Comparison of ENCODE assay signal across 2 cellular contexts in the genomic region with DNA sequence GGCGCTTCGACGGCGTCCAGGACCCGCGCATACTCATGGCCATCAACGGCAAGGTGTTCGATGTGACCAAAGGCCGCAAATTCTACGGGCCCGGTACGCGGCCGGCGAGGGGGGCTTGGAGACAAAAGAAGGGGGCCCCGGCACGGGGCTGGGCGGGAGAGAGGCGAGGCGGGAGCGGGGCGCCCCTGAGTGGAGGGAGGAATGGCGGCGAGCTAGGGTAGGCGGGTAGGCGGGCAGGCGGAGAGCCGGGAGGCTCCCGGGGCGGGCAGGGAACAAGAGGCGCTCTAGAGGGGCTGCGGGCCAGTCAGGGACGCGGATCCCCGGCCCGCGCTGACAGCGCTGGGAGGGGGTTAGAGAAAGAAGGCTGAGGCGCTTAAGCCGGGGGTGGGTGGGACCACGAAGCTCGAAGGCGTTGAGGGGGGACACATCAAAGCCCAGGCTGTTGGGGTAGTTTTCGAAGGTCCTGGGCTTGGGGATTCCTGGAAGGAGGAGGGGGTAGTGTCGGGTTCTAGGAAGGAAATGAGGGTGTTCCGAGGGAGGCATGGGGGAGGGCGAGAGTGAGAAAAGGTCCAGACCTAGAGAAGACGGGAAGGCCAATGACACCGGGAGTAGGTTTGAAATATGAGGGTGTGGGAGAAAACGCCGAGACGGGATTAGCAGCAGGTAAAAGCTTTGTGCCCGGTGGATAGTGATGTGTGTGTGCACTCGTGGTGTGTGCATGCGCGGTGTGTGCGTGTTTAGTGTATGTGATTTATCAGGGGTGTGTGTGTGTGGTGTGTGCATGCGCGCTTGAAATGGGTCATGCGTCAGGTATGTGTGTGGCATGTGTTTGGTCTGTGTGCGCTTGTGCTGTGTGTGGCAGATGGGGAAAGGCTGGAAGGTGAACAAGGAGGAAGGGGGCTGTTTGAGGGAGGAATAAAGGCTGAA.
TF ChIP-seq lines count a peak whose summit lies in the region.

No MANE protein-coding gene starts in this region.

TF ChIP-seq in IMR-90, 13 proteins besides CTCF, POLR2A, EP300 and RAD21:
- TF ChIP-seq MXI1 (IDR thresholded peaks at IDR 0.05; ENCODE audit: borderline replicate concordance, low read depth, low read length), result 0 out of 2 replicates have a peak, but pooled peaks have one; percentile 53
- TF ChIP-seq RFX5 (IDR thresholded peaks at IDR 0.05; ENCODE audit: low read depth, low read length), result no peak

TF ChIP-seq in HepG2, 621 proteins besides CTCF, POLR2A, EP300 and RAD21 (continues in another document):
- TF ChIP-seq GATAD2A (CRISPR knock-in tag; IDR thresholded peaks at IDR 0.05), result no peak
- no peak for TF ChIP-seq ZNF713 (CRISPR knock-in tag; IDR thresholded peaks at IDR 0.05)
- TF ChIP-seq, protein P1, sequence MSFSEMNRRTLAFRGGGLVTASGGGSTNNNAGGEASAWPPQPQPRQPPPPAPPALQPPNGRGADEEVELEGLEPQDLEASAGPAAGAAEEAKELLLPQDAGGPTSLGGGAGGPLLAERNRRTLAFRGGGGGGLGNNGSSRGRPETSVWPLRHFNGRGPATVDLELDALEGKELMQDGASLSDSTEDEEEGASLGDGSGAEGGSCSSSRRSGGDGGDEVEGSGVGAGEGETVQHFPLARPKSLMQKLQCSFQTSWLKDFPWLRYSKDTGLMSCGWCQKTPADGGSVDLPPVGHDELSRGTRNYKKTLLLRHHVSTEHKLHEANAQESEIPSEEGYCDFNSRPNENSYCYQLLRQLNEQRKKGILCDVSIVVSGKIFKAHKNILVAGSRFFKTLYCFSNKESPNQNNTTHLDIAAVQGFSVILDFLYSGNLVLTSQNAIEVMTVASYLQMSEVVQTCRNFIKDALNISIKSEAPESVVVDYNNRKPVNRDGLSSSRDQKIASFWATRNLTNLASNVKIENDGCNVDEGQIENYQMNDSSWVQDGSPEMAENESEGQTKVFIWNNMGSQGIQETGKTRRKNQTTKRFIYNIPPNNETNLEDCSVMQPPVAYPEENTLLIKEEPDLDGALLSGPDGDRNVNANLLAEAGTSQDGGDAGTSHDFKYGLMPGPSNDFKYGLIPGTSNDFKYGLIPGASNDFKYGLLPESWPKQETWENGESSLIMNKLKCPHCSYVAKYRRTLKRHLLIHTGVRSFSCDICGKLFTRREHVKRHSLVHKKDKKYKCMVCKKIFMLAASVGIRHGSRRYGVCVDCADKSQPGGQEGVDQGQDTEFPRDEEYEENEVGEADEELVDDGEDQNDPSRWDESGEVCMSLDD (CRISPR knock-in tag; IDR thresholded peaks at IDR 0.05; ENCODE audit: borderline replicate concordance), result no peak
- TF ChIP-seq, protein P2, sequence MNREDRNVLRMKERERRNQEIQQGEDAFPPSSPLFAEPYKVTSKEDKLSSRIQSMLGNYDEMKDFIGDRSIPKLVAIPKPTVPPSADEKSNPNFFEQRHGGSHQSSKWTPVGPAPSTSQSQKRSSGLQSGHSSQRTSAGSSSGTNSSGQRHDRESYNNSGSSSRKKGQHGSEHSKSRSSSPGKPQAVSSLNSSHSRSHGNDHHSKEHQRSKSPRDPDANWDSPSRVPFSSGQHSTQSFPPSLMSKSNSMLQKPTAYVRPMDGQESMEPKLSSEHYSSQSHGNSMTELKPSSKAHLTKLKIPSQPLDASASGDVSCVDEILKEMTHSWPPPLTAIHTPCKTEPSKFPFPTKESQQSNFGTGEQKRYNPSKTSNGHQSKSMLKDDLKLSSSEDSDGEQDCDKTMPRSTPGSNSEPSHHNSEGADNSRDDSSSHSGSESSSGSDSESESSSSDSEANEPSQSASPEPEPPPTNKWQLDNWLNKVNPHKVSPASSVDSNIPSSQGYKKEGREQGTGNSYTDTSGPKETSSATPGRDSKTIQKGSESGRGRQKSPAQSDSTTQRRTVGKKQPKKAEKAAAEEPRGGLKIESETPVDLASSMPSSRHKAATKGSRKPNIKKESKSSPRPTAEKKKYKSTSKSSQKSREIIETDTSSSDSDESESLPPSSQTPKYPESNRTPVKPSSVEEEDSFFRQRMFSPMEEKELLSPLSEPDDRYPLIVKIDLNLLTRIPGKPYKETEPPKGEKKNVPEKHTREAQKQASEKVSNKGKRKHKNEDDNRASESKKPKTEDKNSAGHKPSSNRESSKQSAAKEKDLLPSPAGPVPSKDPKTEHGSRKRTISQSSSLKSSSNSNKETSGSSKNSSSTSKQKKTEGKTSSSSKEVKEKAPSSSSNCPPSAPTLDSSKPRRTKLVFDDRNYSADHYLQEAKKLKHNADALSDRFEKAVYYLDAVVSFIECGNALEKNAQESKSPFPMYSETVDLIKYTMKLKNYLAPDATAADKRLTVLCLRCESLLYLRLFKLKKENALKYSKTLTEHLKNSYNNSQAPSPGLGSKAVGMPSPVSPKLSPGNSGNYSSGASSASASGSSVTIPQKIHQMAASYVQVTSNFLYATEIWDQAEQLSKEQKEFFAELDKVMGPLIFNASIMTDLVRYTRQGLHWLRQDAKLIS (CRISPR knock-in tag; IDR thresholded peaks at IDR 0.05), result no peak
- no peak for TF ChIP-seq SOX5 (CRISPR knock-in tag; IDR thresholded peaks at IDR 0.05; ENCODE audit: borderline replicate concordance)
- TF ChIP-seq ZNF550 (CRISPR knock-in tag; IDR thresholded peaks at IDR 0.05; ENCODE audit: borderline replicate concordance), result no peak
- no peak for TF ChIP-seq RARG (CRISPR knock-in tag; IDR thresholded peaks at IDR 0.05; ENCODE audit: low read depth)
- TF ChIP-seq MYC (CRISPR knock-in tag; IDR thresholded peaks at IDR 0.05; ENCODE audit: borderline replicate concordance), result no peak
- TF ChIP-seq, protein P3, sequence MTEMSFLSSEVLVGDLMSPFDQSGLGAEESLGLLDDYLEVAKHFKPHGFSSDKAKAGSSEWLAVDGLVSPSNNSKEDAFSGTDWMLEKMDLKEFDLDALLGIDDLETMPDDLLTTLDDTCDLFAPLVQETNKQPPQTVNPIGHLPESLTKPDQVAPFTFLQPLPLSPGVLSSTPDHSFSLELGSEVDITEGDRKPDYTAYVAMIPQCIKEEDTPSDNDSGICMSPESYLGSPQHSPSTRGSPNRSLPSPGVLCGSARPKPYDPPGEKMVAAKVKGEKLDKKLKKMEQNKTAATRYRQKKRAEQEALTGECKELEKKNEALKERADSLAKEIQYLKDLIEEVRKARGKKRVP (CRISPR knock-in tag; IDR thresholded peaks at IDR 0.05), result no peak
- TF ChIP-seq, protein P4, sequence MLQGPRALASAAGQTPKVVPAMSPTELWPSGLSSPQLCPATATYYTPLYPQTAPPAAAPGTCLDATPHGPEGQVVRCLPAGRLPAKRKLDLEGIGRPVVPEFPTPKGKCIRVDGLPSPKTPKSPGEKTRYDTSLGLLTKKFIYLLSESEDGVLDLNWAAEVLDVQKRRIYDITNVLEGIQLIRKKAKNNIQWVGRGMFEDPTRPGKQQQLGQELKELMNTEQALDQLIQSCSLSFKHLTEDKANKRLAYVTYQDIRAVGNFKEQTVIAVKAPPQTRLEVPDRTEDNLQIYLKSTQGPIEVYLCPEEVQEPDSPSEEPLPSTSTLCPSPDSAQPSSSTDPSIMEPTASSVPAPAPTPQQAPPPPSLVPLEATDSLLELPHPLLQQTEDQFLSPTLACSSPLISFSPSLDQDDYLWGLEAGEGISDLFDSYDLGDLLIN (CRISPR knock-in tag; IDR thresholded peaks at IDR 0.05; ENCODE audit: borderline replicate concordance), result no peak
- no peak for TF ChIP-seq SPEN (CRISPR knock-in tag; IDR thresholded peaks at IDR 0.05; ENCODE audit: low read depth)
- TF ChIP-seq, protein P5, sequence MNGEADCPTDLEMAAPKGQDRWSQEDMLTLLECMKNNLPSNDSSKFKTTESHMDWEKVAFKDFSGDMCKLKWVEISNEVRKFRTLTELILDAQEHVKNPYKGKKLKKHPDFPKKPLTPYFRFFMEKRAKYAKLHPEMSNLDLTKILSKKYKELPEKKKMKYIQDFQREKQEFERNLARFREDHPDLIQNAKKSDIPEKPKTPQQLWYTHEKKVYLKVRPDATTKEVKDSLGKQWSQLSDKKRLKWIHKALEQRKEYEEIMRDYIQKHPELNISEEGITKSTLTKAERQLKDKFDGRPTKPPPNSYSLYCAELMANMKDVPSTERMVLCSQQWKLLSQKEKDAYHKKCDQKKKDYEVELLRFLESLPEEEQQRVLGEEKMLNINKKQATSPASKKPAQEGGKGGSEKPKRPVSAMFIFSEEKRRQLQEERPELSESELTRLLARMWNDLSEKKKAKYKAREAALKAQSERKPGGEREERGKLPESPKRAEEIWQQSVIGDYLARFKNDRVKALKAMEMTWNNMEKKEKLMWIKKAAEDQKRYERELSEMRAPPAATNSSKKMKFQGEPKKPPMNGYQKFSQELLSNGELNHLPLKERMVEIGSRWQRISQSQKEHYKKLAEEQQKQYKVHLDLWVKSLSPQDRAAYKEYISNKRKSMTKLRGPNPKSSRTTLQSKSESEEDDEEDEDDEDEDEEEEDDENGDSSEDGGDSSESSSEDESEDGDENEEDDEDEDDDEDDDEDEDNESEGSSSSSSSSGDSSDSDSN (CRISPR knock-in tag; IDR thresholded peaks at IDR 0.05), result peak; percentile 6; the same call in 1 of the 2 replicates
- TF ChIP-seq ADNP (CRISPR knock-in tag; IDR thresholded peaks at IDR 0.05), result no peak
- TF ChIP-seq, protein P6, sequence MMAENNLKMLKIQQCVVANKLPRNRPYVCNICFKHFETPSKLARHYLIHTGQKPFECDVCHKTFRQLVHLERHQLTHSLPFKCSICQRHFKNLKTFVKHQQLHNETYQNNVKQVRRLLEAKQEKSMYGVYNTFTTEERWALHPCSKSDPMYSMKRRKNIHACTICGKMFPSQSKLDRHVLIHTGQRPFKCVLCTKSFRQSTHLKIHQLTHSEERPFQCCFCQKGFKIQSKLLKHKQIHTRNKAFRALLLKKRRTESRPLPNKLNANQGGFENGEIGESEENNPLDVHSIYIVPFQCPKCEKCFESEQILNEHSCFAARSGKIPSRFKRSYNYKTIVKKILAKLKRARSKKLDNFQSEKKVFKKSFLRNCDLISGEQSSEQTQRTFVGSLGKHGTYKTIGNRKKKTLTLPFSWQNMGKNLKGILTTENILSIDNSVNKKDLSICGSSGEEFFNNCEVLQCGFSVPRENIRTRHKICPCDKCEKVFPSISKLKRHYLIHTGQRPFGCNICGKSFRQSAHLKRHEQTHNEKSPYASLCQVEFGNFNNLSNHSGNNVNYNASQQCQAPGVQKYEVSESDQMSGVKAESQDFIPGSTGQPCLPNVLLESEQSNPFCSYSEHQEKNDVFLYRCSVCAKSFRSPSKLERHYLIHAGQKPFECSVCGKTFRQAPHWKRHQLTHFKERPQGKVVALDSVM (CRISPR knock-in tag; IDR thresholded peaks at IDR 0.05), result no peak
- TF ChIP-seq, protein P7, sequence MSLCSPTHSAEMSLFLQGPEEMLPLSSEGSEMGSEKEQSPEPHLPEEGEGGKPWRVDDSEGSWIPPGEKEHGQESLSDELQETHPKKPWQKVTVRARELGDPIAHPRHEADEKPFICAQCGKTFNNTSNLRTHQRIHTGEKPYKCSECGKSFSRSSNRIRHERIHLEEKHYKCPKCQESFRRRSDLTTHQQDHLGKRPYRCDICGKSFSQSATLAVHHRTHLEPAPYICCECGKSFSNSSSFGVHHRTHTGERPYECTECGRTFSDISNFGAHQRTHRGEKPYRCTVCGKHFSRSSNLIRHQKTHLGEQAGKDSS (CRISPR knock-in tag; IDR thresholded peaks at IDR 0.05; ENCODE audit: borderline replicate concordance, low read depth), result no peak
- TF ChIP-seq ZNF34 (CRISPR knock-in tag; IDR thresholded peaks at IDR 0.05; ENCODE audit: borderline replicate concordance), result no peak
- TF ChIP-seq ZFP62 (CRISPR knock-in tag; IDR thresholded peaks at IDR 0.05), result no peak
- TF ChIP-seq, protein P8, sequence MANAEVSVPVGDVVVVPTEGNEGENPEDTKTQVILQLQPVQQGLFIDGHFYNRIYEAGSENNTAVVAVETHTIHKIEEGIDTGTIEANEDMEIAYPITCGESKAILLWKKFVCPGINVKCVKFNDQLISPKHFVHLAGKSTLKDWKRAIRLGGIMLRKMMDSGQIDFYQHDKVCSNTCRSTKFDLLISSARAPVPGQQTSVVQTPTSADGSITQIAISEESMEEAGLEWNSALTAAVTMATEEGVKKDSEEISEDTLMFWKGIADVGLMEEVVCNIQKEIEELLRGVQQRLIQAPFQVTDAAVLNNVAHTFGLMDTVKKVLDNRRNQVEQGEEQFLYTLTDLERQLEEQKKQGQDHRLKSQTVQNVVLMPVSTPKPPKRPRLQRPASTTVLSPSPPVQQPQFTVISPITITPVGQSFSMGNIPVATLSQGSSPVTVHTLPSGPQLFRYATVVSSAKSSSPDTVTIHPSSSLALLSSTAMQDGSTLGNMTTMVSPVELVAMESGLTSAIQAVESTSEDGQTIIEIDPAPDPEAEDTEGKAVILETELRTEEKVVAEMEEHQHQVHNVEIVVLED (CRISPR knock-in tag; IDR thresholded peaks at IDR 0.05; ENCODE audit: borderline replicate concordance), result no peak
- TF ChIP-seq HOXA5 (CRISPR knock-in tag; IDR thresholded peaks at IDR 0.05), result no peak
- no peak for TF ChIP-seq ZC3H13 (CRISPR knock-in tag; IDR thresholded peaks at IDR 0.05)
- TF ChIP-seq, protein P9, sequence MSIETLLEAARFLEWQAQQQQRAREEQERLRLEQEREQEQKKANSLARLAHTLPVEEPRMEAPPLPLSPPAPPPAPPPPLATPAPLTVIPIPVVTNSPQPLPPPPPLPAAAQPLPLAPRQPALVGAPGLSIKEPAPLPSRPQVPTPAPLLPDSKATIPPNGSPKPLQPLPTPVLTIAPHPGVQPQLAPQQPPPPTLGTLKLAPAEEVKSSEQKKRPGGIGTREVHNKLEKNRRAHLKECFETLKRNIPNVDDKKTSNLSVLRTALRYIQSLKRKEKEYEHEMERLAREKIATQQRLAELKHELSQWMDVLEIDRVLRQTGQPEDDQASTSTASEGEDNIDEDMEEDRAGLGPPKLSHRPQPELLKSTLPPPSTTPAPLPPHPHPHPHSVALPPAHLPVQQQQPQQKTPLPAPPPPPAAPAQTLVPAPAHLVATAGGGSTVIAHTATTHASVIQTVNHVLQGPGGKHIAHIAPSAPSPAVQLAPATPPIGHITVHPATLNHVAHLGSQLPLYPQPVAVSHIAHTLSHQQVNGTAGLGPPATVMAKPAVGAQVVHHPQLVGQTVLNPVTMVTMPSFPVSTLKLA (IDR thresholded peaks at IDR 0.05), result peak; percentile 60; the same call in 1 of the 2 replicates
- no peak for TF ChIP-seq MAZ (IDR thresholded peaks at IDR 0.05; ENCODE audit: borderline replicate concordance, low read depth, low read length)
- TF ChIP-seq MAZ (CRISPR knock-in tag; IDR thresholded peaks at IDR 0.05; ENCODE audit: low read depth), result no peak
- TF ChIP-seq, protein P10, sequence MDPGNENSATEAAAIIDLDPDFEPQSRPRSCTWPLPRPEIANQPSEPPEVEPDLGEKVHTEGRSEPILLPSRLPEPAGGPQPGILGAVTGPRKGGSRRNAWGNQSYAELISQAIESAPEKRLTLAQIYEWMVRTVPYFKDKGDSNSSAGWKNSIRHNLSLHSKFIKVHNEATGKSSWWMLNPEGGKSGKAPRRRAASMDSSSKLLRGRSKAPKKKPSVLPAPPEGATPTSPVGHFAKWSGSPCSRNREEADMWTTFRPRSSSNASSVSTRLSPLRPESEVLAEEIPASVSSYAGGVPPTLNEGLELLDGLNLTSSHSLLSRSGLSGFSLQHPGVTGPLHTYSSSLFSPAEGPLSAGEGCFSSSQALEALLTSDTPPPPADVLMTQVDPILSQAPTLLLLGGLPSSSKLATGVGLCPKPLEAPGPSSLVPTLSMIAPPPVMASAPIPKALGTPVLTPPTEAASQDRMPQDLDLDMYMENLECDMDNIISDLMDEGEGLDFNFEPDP (CRISPR knock-in tag; conservative IDR thresholded peaks at IDR 0.05), result 0 out of 2 replicates have a peak, but pooled peaks have one; percentile 15
- no peak for TF ChIP-seq ZNF460 (CRISPR knock-in tag; IDR thresholded peaks at IDR 0.05; ENCODE audit: borderline replicate concordance)
- TF ChIP-seq ZNF616 (CRISPR knock-in tag; IDR thresholded peaks at IDR 0.05; ENCODE audit: low read depth), result no peak
- no peak for TF ChIP-seq ZNF274 (CRISPR knock-in tag; IDR thresholded peaks at IDR 0.05)
- TF ChIP-seq ZNF12 (CRISPR knock-in tag; IDR thresholded peaks at IDR 0.05), result no peak
- TF ChIP-seq SAP130 (CRISPR knock-in tag; IDR thresholded peaks at IDR 0.05; ENCODE audit: low read depth), result 0 out of 2 replicates have a peak, but pooled peaks have one; percentile 10
- TF ChIP-seq SYNCRIP (IDR thresholded peaks at IDR 0.05; ENCODE audit: insufficient read depth, low read depth, low read length), result no peak
